9 cellular contexts compared by ENCODE assay signal in the genomic region with DNA sequence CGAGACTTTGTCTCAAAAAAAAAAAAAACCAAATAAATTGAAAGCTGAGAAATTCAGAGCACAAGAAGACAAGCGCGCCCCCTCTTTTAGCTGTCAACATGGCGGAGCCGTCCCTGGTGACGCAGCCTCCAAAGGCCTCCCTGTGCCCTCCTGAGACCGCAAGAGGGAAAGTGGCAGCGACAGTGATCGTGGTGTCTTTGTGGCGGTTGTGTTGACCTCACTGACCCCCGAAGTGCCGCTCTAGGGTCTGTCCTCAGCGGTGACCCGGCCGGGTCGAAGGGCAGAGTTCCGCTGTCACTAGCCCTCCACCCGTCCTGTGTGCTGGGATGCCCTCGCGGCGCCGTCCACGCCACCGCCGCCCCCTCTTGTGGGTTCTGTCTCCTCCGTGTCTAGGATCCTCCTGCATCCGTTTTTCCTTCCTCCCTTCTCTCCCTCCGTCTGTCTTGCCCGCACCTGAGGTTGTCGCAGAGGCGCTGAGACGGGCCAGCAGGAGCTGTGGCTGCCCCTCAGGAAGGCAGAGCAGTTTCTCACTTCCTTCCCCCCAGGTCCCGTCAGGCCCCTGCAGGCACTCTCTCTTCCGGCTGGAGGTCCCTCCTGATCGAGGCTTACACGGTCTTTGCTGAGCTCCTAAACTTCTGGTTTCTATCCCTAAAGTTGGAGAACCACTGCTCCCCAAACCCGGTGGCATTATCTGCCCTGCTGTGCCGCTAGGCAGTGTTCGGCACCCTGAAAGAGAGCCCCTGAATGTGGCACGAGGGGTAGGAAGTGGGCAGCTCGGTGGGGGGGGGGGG. TPM values are rescaled to one million over a fixed set of nuclear protein-coding genes. Genes with fewer than 3 reads are reported as not detected.
DNase-seq lines count a peak whose midpoint lies in the region; ATAC-seq and TF ChIP-seq lines count a peak whose summit lies in the region.
"Had no signal": no experiment of that assay in that cellular context is flagged by ENCODE, and none has a peak within 500 bp of the region (broad histone marks: within the 10 kb centered on the region; RNA-seq: fewer than 3 reads in every experiment).

No MANE protein-coding gene starts in this region.

- H3K27me3 Mint-ChIP-seq in naive thymus-derived CD8-positive, alpha-beta T cell, result no peaks in the 10 kb centered on the region

- H3K27ac ChIP-seq in C4-2B, result peak overlapping the region; percentile 66; the same call in 1 of the 2 replicates

- peak overlapping the region; percentile 28 for H3K4me3 ChIP-seq in Jurkat, Clone E6-1 (ENCODE audit: low read length)

- no peak for DNase-seq in Jurkat, Clone E6-1 (ENCODE audit: low read depth, low spot score)
- DNase-seq in activated naive CD4-positive, alpha-beta T cell treated with anti-CD3 and anti-CD28 coated beads, Interleukin-2, amount 50 U/mL, for 72 hours (ENCODE audit: low spot score in 2 of 2), result peak in 1 of 2 donors; percentile 21
- peak; percentile 36 to 77 (median 58) for DNase-seq in naive thymus-derived CD8-positive, alpha-beta T cell
- DNase-seq in NOMO-1 treated with DMSO at 0.1 percent for 48 hours (lab: John Stamatoyannopoulos, UW; ENCODE audit: unreplicated experiment) (no peak), AG20443 (ENCODE audit: low spot score) (no peak)
- DNase-seq: NCI-H226 had no signal

- peaks cover 55 to 70% of the 10 kb centered on the region in 2 donors for H3K36me3 Mint-ChIP-seq in activated naive CD4-positive, alpha-beta T cell treated with anti-CD3 and anti-CD28 coated beads, Interleukin-2, amount 50 U/mL, for 72 hours
- H3K36me3 Mint-ChIP-seq in naive thymus-derived CD8-positive, alpha-beta T cell, result peaks cover 0 to 21% (median 12%) of the 10 kb centered on the region in 3 donors

- peak overlapping the region; percentile 97 to 100 (median 100) for H3K4me3 Mint-ChIP-seq in naive thymus-derived CD8-positive, alpha-beta T cell

- no peak for TF ChIP-seq CTCF in C4-2B (conservative IDR thresholded peaks at IDR 0.05)

- ATAC-seq in activated naive CD4-positive, alpha-beta T cell treated with anti-CD3 and anti-CD28 coated beads, Interleukin-2, amount 50 U/mL, for 72 hours, result peak in 1 of 2 donors; percentile 2
- ATAC-seq in naive thymus-derived CD8-positive, alpha-beta T cell, result peak; percentile 59 to 64
- ATAC-seq in HG03025 (IDR thresholded peaks at IDR 0.05; ENCODE audit: low FRiP score, unreplicated experiment) (no peak), GM18867 (IDR thresholded peaks at IDR 0.05; ENCODE audit: unreplicated experiment) (no peak)

- peak overlapping the region; percentile 82 to 98 for H3K27ac Mint-ChIP-seq in activated naive CD4-positive, alpha-beta T cell treated with anti-CD3 and anti-CD28 coated beads, Interleukin-2, amount 50 U/mL, for 72 hours
- H3K27ac Mint-ChIP-seq in naive thymus-derived CD8-positive, alpha-beta T cell, result peak overlapping the region; percentile 97 to 100 (median 99)

- H3K4me1 Mint-ChIP-seq in naive thymus-derived CD8-positive, alpha-beta T cell, result peaks cover 19 to 55% (median 42%) of the 10 kb centered on the region in 4 donors

- H3K9me3 Mint-ChIP-seq in activated naive CD4-positive, alpha-beta T cell treated with anti-CD3 and anti-CD28 coated beads, Interleukin-2, amount 50 U/mL, for 72 hours, result no peaks in the 10 kb centered on the region
- no peaks in the 10 kb centered on the region for H3K9me3 Mint-ChIP-seq in naive thymus-derived CD8-positive, alpha-beta T cell

- POLR2A ChIA-PET in naive thymus-derived CD8-positive, alpha-beta T cell (lab: Charles Lee), result interaction anchor here (0.6 to 4.4 kb wide), 20 partner anchors 9 to 771 kb away, joined by 3 to 63 read pairs (median 5); partner anchors contain the start of genes FEM1A, HSD11B1L, KDM4B and PLIN3

RNA-seq across cellular contexts. Expression of gene UHRF1, which starts 7.2 kb away (rescaled TPM):
- polyA plus RNA-seq in Jurkat, Clone E6-1 (2012; ENCODE audit: insufficient read depth, insufficient read length), result 50.4 TPM
- total RNA-seq in activated naive CD4-positive, alpha-beta T cell treated with anti-CD3 and anti-CD28 coated beads, Interleukin-2, amount 50 U/mL, for 72 hours, result 100 to 1,000 TPM in 1 of 2 donors, 10 to 100 TPM in 1; 79.5 to 157 TPM
- under 1 TPM; 0.30 to 0.36 TPM for total RNA-seq in naive thymus-derived CD8-positive, alpha-beta T cell
- under 1 TPM; 0.07 to 0.52 (median 0.09) TPM for polyA plus RNA-seq in naive thymus-derived CD8-positive, alpha-beta T cell

RNA-seq across cellular contexts. Expression of gene ARRDC5, which starts 13.8 kb away (rescaled TPM):
- not detected for polyA plus RNA-seq in Jurkat, Clone E6-1 (2012; ENCODE audit: insufficient read depth, insufficient read length)
- total RNA-seq in activated naive CD4-positive, alpha-beta T cell treated with anti-CD3 and anti-CD28 coated beads, Interleukin-2, amount 50 U/mL, for 72 hours, result under 1 TPM in 1 of 2 donors, not detected in 1; 0.39 TPM
- total RNA-seq in naive thymus-derived CD8-positive, alpha-beta T cell, result 10 to 100 TPM; 28.7 to 34.2 TPM
- polyA plus RNA-seq in naive thymus-derived CD8-positive, alpha-beta T cell, result 1 to 10 TPM; 2.3 to 5.9 (median 3.6) TPM

RNA-seq across cellular contexts. Expression of gene PLIN3, which starts 49.0 kb away (rescaled TPM):
- polyA plus RNA-seq in Jurkat, Clone E6-1 (2012; ENCODE audit: insufficient read depth, insufficient read length), result 29.5 TPM
- 10 to 100 TPM; 47.5 TPM for total RNA-seq in activated naive CD4-positive, alpha-beta T cell treated with anti-CD3 and anti-CD28 coated beads, Interleukin-2, amount 50 U/mL, for 72 hours
- 10 to 100 TPM; 15.9 to 17.3 TPM for total RNA-seq in naive thymus-derived CD8-positive, alpha-beta T cell
- polyA plus RNA-seq in naive thymus-derived CD8-positive, alpha-beta T cell, result 10 to 100 TPM; 14.1 to 17.3 (median 15.2) TPM

RNA-seq across cellular contexts. Expression of gene KDM4B, which starts 52.4 kb away (rescaled TPM):
- polyA plus RNA-seq in Jurkat, Clone E6-1 (2012; ENCODE audit: insufficient read depth, insufficient read length), result 21.5 TPM
- 10 to 100 TPM; 21.0 to 44.8 TPM for total RNA-seq in activated naive CD4-positive, alpha-beta T cell treated with anti-CD3 and anti-CD28 coated beads, Interleukin-2, amount 50 U/mL, for 72 hours
- 10 to 100 TPM; 44.0 to 50.1 TPM for total RNA-seq in naive thymus-derived CD8-positive, alpha-beta T cell
- 10 to 100 TPM; 14.3 to 18.7 (median 14.7) TPM for polyA plus RNA-seq in naive thymus-derived CD8-positive, alpha-beta T cell

Comparison
In these comparisons a context has a peak if more than half of its experiments do, and no peak if none do; other contexts are left out.
1. DNase-seq: peak in naive thymus-derived CD8-positive, alpha-beta T cell (10 of 10); none in Jurkat, Clone E6-1 (single experiment), NOMO-1 treated with DMSO at 0.1 percent for 48 hours (single experiment) and AG20443 (single experiment).
2. ATAC-seq: peak in naive thymus-derived CD8-positive, alpha-beta T cell (2 of 2); none in HG03025 (single experiment) and GM18867 (single experiment).
3. RNA of gene UHRF1, which starts 7.2 kb away (total RNA-seq): 79.5 to 157 TPM in activated naive CD4-positive, alpha-beta T cell treated with anti-CD3 and anti-CD28 coated beads, Interleukin-2, amount 50 U/mL, for 72 hours; 0.30 to 0.36 TPM in naive thymus-derived CD8-positive, alpha-beta T cell; every median in the first group is over 10 times any median in the second.
4. RNA of gene ARRDC5, which starts 13.8 kb away (total RNA-seq): 28.7 to 34.2 TPM in naive thymus-derived CD8-positive, alpha-beta T cell; 0.39 TPM in activated naive CD4-positive, alpha-beta T cell treated with anti-CD3 and anti-CD28 coated beads, Interleukin-2, amount 50 U/mL, for 72 hours; every median in the first group is over 10 times any median in the second.